In genomic region chr13:45674908-45675307, GRCh38 we compare ENCODE assay signal across 12 cellular contexts. TPM values are rescaled to one million over a fixed set of nuclear protein-coding genes. Genes with fewer than 3 reads are reported as not detected.
A peak's percentile ranks its signal among the peaks of the same experiment; 100 is the strongest.
DNase-seq lines count a peak whose midpoint lies in the region; ATAC-seq and TF ChIP-seq lines count a peak whose summit lies in the region.
"Had no signal": no experiment of that assay in that cellular context is flagged by ENCODE, and none has a peak within 500 bp of the region (broad histone marks: within the 10 kb centered on the region; RNA-seq: fewer than 3 reads in every experiment).

No MANE protein-coding gene starts in this region.

- H3K27me3 ChIP-seq in PC-3 (ENCODE audit: low read length) (no peaks in the 10 kb centered on the region), spleen (replicated peaks in 1 of 7) (peaks cover 0 to 11% (median 0%) of the 10 kb centered on the region in 7 donors), Karpas-422 (ENCODE audit: low read length) (no peaks in the 10 kb centered on the region)
- H3K27me3 ChIP-seq: sigmoid colon had no signal

- ATAC-seq in PC-3 (peak; percentile 22; the same call in 1 of the 2 replicates), GM19467 (IDR thresholded peaks at IDR 0.05; ENCODE audit: unreplicated experiment) (no peak)

- H3K4me1 ChIP-seq in PC-3 (ENCODE audit: insufficient read depth, low read length) (peaks cover 12% of the 10 kb centered on the region), spleen (no peaks in the 10 kb centered on the region), Karpas-422 (ENCODE audit: low read length) (no peaks in the 10 kb centered on the region)
- H3K4me1 ChIP-seq: sigmoid colon had no signal

- no peak overlapping the region for H3K27ac ChIP-seq in PC-3 (ENCODE audit: low read length)
- H3K27ac ChIP-seq in spleen: no peak overlapping the region
- no peak overlapping the region for H3K27ac ChIP-seq in Karpas-422 (ENCODE audit: low read length)
- H3K27ac ChIP-seq: 22Rv1, sigmoid colon had no signal

- H3K4me3 ChIP-seq in PC-3 (ENCODE audit: low read length) (no peak overlapping the region), spleen (no peak overlapping the region), Karpas-422 (ENCODE audit: low read length) (no peak overlapping the region)
- H3K4me3 ChIP-seq: sigmoid colon had no signal

- intact Hi-C loops in PC-3 (cut with micrococcal nuclease) (no loop called here), spleen (cut with DNase I; ENCODE audit: low total_unique reads) (no loop called here)

- H3K9ac ChIP-seq in PC-3 (ENCODE audit: low read length) (no peak overlapping the region), Karpas-422 (ENCODE audit: low read length) (no peak overlapping the region)

- no peaks in the 10 kb centered on the region for H3K79me2 ChIP-seq in PC-3 (ENCODE audit: low read length)
- H3K79me2 ChIP-seq in Karpas-422 (ENCODE audit: low read length): no peaks in the 10 kb centered on the region

- CTCF ChIA-PET in PC-3 (lab: Charles Lee): no interaction called here

- no peak for TF ChIP-seq CTCF in PC-3 (conservative IDR thresholded peaks at IDR 0.05; ENCODE audit: low read depth, low read length)
- no peak for TF ChIP-seq CTCF in spleen (IDR thresholded peaks at IDR 0.05 in 8 of 11, conservative IDR thresholded peaks at IDR 0.05 in 3 of 11)

- H3K9me3 ChIP-seq in PC-3 (ENCODE audit: low read length): no peaks in the 10 kb centered on the region
- no peaks in the 10 kb centered on the region for H3K9me3 ChIP-seq in spleen
- H3K9me3 ChIP-seq in Karpas-422 (ENCODE audit: low read length): no peaks in the 10 kb centered on the region
- H3K9me3 ChIP-seq: sigmoid colon had no signal

- WGBS in spleen, 5 donors: 43 to 70% (median 65%) methylated on average over 1 of the region's 1 CpG

- H4K20me1 ChIP-seq in PC-3 (ENCODE audit: low read length) (no peaks in the 10 kb centered on the region), Karpas-422 (ENCODE audit: insufficient read depth, low read depth, low read length) (no peaks in the 10 kb centered on the region)

- no TSS peak for BruUV-seq in PC-3 (replicated peaks; lab: Mats Ljungman, UMichigan)

- TF ChIP-seq POLR2A in spleen (IDR thresholded peaks at IDR 0.05): no peak

- H2AFZ ChIP-seq in PC-3 (ENCODE audit: low read length) (no peak overlapping the region), Karpas-422 (ENCODE audit: low read length) (no peak overlapping the region)

- H3K9me2 ChIP-seq in PC-3 (replicated peaks; ENCODE audit: low read length) (no peaks in the 10 kb centered on the region), Karpas-422 (replicated peaks; ENCODE audit: insufficient read depth, low read length) (no peaks in the 10 kb centered on the region)

- H3K4me2 ChIP-seq in PC-3 (ENCODE audit: low read length) (peak overlapping the region; percentile 53), Karpas-422 (ENCODE audit: low read depth, low read length, poor library complexity, severe bottlenecking) (no peak overlapping the region)

- DNase-seq in DMS 273 (lab: John Stamatoyannopoulos, UW; ENCODE audit: unreplicated experiment): peak; percentile 49
- DNase-seq in DMS 273 treated with DMSO at 0.1 percent for 48 hours (lab: John Stamatoyannopoulos, UW): no peak
- peak; percentile 86 for DNase-seq in PC-3
- peak; percentile 57 for DNase-seq in epidermal melanocyte (ENCODE audit: insufficient read length, low spot score)
- peak; percentile 96 for DNase-seq in renal cortical epithelial cell (ENCODE audit: low read depth)
- no peak for DNase-seq in spleen
- no peak for DNase-seq in Karpas-422
- DNase-seq: NCI-H510A treated with DMSO at 0.1 percent for 48 hours, sigmoid colon had no signal

- H3K36me3 ChIP-seq in PC-3 (ENCODE audit: low read depth, low read length): no peaks in the 10 kb centered on the region
- no peaks in the 10 kb centered on the region for H3K36me3 ChIP-seq in spleen
- H3K36me3 ChIP-seq in Karpas-422 (ENCODE audit: insufficient read depth, low read length): no peaks in the 10 kb centered on the region
- H3K36me3 ChIP-seq: sigmoid colon had no signal

- POLR2A ChIA-PET in PC-3 (lab: Charles Lee; ENCODE audit: unreplicated experiment): no interaction called here

- no peaks in the 10 kb centered on the region for H3F3A ChIP-seq in PC-3 (ENCODE audit: low read length, unreplicated experiment)

RNA-seq across cellular contexts. Expression of gene CBY2, which starts 27.2 kb away (rescaled TPM):
- total RNA-seq in PC-3 (2014; rRNA removed) (not detected in 2 replicates), renal cortical epithelial cell (0.05 TPM in 1 of 2 replicates, not detected in the other), spleen (under 1 TPM in 1 of 7 donors, not detected in 6; 0.61 TPM)
- polyA plus RNA-seq in spleen: not detected
- not detected in 2 replicates for total RNA-seq in Karpas-422 (2014; rRNA removed; shearing (Covaris generic); ENCODE audit: low replicate concordance)
- total RNA-seq: mesenteric fat pad, sigmoid colon had no signal
- polyA plus RNA-seq: sigmoid colon had no signal

RNA-seq across cellular contexts. Expression of gene ERICH6B, which starts 59.4 kb away (rescaled TPM):
- total RNA-seq in PC-3 (2014; rRNA removed) (not detected in 2 replicates), renal cortical epithelial cell (not detected in 2 replicates), spleen (not detected)
- not detected for polyA plus RNA-seq in spleen
- not detected in 2 replicates for total RNA-seq in Karpas-422 (2014; rRNA removed; shearing (Covaris generic); ENCODE audit: low replicate concordance)
- total RNA-seq: mesenteric fat pad, sigmoid colon had no signal
- polyA plus RNA-seq: sigmoid colon had no signal

Comparison
In these comparisons a context has a peak if more than half of its experiments do, and no peak if none do; other contexts are left out.
1. DNase-seq: peak in DMS 273 (single experiment), PC-3 (single experiment), epidermal melanocyte (single experiment) and renal cortical epithelial cell (single experiment); none in DMS 273 treated with DMSO at 0.1 percent for 48 hours (single experiment), spleen (single experiment) and Karpas-422 (single experiment).